In genomic region chr13:113997845-113998751, GRCh38 we compare ENCODE assay signal across 10 cellular contexts. TPM values are rescaled to one million over a fixed set of nuclear protein-coding genes. Genes with fewer than 3 reads are reported as not detected.
DNase-seq lines count a peak whose midpoint lies in the region; ATAC-seq and TF ChIP-seq lines count a peak whose summit lies in the region.
"Had no signal": no experiment of that assay in that cellular context is flagged by ENCODE, and none has a peak within 500 bp of the region (broad histone marks: within the 10 kb centered on the region; RNA-seq: fewer than 3 reads in every experiment).

No MANE protein-coding gene starts in this region.

- peak overlapping the region; percentile 26 for H3K27ac Mint-ChIP-seq in activated CD4-positive, alpha-beta memory T cell treated with anti-CD3 and anti-CD28 coated beads, Interleukin-2, amount 10 ng/mL, durations not matched to agents 7 days and 5 days

- CTCF ChIA-PET in activated CD4-positive, alpha-beta memory T cell treated with anti-CD3 and anti-CD28 coated beads, Interleukin-2, amount 10 ng/mL, durations not matched to agents 7 days and 5 days (lab: Charles Lee): no interaction called here

- H3K36me3 Mint-ChIP-seq in activated CD4-positive, alpha-beta memory T cell treated with anti-CD3 and anti-CD28 coated beads, Interleukin-2, amount 10 ng/mL, durations not matched to agents 7 days and 5 days (ENCODE audit: low read depth): peaks cover 36% of the 10 kb centered on the region

- H3K27ac ChIP-seq in heart left ventricle: peak overlapping the region in 5 of 12 donors; percentile 2 to 51 (median 26)
- no peak overlapping the region for H3K27ac ChIP-seq in gastrocnemius medialis

- no peaks in the 10 kb centered on the region for H3K9me3 Mint-ChIP-seq in activated CD4-positive, alpha-beta memory T cell treated with anti-CD3 and anti-CD28 coated beads, Interleukin-2, amount 10 ng/mL, durations not matched to agents 7 days and 5 days
- H3K9me3 Mint-ChIP-seq: endodermal cell had no signal

- intact Hi-C loops in heart left ventricle (cut with DNase I): no loop called here
- intact Hi-C loops in gastrocnemius medialis (cut with DNase I; ENCODE audit: low total_unique reads): no loop called here

- no peaks in the 10 kb centered on the region for H3K27me3 ChIP-seq in heart left ventricle
- H3K27me3 ChIP-seq in gastrocnemius medialis: no peaks in the 10 kb centered on the region

- no peak overlapping the region for H3K4me3 Mint-ChIP-seq in activated CD4-positive, alpha-beta memory T cell treated with anti-CD3 and anti-CD28 coated beads, Interleukin-2, amount 10 ng/mL, durations not matched to agents 7 days and 5 days
- H3K4me3 Mint-ChIP-seq: endodermal cell had no signal

- TF ChIP-seq POLR2A in heart left ventricle (IDR thresholded peaks at IDR 0.05): no peak
- no peak for TF ChIP-seq POLR2A in gastrocnemius medialis (IDR thresholded peaks at IDR 0.05)

- DNase-seq in GM03348 (ENCODE audit: low spot score) (peak; percentile 73), heart left ventricle (peak; percentile 42 to 76 (median 69)), gastrocnemius medialis (peak in 1 of 2 donors; percentile 45), activated gamma-delta T cell (lab: John Stamatoyannopoulos, UW) (no peak)
- DNase-seq in activated CD4-positive, alpha-beta memory T cell treated with anti-CD3 and anti-CD28 coated beads, Interleukin-2, amount 10 ng/mL, durations not matched to agents 7 days and 5 days: no peak
- no peak for DNase-seq in stimulated activated CD8-positive, alpha-beta memory T cell treated with anti-CD3 and anti-CD28 coated beads, Interleukin-4, amount 100 ng/mL, for 48 hours
- DNase-seq: endodermal cell had no signal

- TF ChIP-seq CTCF in heart left ventricle (IDR thresholded peaks at IDR 0.05) (no peak), gastrocnemius medialis (IDR thresholded peaks at IDR 0.05 in 4 of 5, conservative IDR thresholded peaks at IDR 0.05 in 1 of 5) (no peak)

- peaks cover 0 to 56% (median 7%) of the 10 kb centered on the region in 9 donors for H3K36me3 ChIP-seq in heart left ventricle
- peaks cover 0 to 20% of the 10 kb centered on the region in 2 donors for H3K36me3 ChIP-seq in gastrocnemius medialis

- H3K9me3 ChIP-seq in heart left ventricle (no peaks in the 10 kb centered on the region), gastrocnemius medialis (no peaks in the 10 kb centered on the region)

- H3K4me3 ChIP-seq in heart left ventricle (no peak overlapping the region), gastrocnemius medialis (no peak overlapping the region)

- WGBS in heart left ventricle, 4 donors: 66 to 73% (median 71%) methylated on average over 29 of the region's 29 CpGs

- in situ Hi-C loops in gastrocnemius medialis (cut with MboI; ENCODE audit: low sequenced_read_pairs in 4 of 4): no loop called here

- POLR2A ChIA-PET in activated CD4-positive, alpha-beta memory T cell treated with anti-CD3 and anti-CD28 coated beads, Interleukin-2, amount 10 ng/mL, durations not matched to agents 7 days and 5 days (lab: Charles Lee): no interaction called here

- peaks cover 0 to 16% (median 0%) of the 10 kb centered on the region in 12 donors for H3K4me1 ChIP-seq in heart left ventricle
- H3K4me1 ChIP-seq in gastrocnemius medialis: peaks cover 0 to 4% of the 10 kb centered on the region in 2 donors

- H3K4me1 Mint-ChIP-seq in activated CD4-positive, alpha-beta memory T cell treated with anti-CD3 and anti-CD28 coated beads, Interleukin-2, amount 10 ng/mL, durations not matched to agents 7 days and 5 days: peaks cover 3% of the 10 kb centered on the region
- H3K4me1 Mint-ChIP-seq: endodermal cell had no signal

- ATAC-seq in heart left ventricle (peak; percentile 16 to 79 (median 44)), gastrocnemius medialis (peak; percentile 23 to 33), HG03460 (IDR thresholded peaks at IDR 0.05; ENCODE audit: unreplicated experiment) (no peak), GM18519 (IDR thresholded peaks at IDR 0.05; ENCODE audit: low FRiP score, unreplicated experiment) (no peak)

- no peaks in the 10 kb centered on the region for H3K27me3 Mint-ChIP-seq in activated CD4-positive, alpha-beta memory T cell treated with anti-CD3 and anti-CD28 coated beads, Interleukin-2, amount 10 ng/mL, durations not matched to agents 7 days and 5 days

RNA-seq across cellular contexts. Expression of gene C13orf46, which starts 24.2 kb away (rescaled TPM):
- 1 to 10 TPM; 2.5 to 2.9 TPM for total RNA-seq in activated CD4-positive, alpha-beta memory T cell treated with anti-CD3 and anti-CD28 coated beads, Interleukin-2, amount 10 ng/mL, durations not matched to agents 7 days and 5 days
- 1 to 10 TPM in 1 of 9 donors, under 1 TPM in 7, not detected in 1; 0.07 to 3.1 (median 0.43) TPM for total RNA-seq in heart left ventricle
- under 1 TPM; 0.15 to 0.18 TPM for polyA plus RNA-seq in heart left ventricle
- under 1 TPM in 3 of 4 donors, not detected in 1; 0.10 to 0.69 (median 0.15) TPM for total RNA-seq in gastrocnemius medialis
- polyA plus RNA-seq: neural cell had no signal

Comparison
In these comparisons a context has a peak if more than half of its experiments do, and no peak if none do; other contexts are left out.
1. DNase-seq: peak in GM03348 (single experiment) and heart left ventricle (5 of 5); none in activated CD4-positive, alpha-beta memory T cell treated with anti-CD3 and anti-CD28 coated beads, Interleukin-2, amount 10 ng/mL, durations not matched to agents 7 days and 5 days (single experiment), stimulated activated CD8-positive, alpha-beta memory T cell treated with anti-CD3 and anti-CD28 coated beads, Interleukin-4, amount 100 ng/mL, for 48 hours (single experiment) and activated gamma-delta T cell (single experiment).
2. ATAC-seq: peak in heart left ventricle (4 of 4) and gastrocnemius medialis (2 of 2); none in HG03460 (single experiment) and GM18519 (single experiment).